ENCODE assay signal across 8 cellular contexts in the genomic region with DNA sequence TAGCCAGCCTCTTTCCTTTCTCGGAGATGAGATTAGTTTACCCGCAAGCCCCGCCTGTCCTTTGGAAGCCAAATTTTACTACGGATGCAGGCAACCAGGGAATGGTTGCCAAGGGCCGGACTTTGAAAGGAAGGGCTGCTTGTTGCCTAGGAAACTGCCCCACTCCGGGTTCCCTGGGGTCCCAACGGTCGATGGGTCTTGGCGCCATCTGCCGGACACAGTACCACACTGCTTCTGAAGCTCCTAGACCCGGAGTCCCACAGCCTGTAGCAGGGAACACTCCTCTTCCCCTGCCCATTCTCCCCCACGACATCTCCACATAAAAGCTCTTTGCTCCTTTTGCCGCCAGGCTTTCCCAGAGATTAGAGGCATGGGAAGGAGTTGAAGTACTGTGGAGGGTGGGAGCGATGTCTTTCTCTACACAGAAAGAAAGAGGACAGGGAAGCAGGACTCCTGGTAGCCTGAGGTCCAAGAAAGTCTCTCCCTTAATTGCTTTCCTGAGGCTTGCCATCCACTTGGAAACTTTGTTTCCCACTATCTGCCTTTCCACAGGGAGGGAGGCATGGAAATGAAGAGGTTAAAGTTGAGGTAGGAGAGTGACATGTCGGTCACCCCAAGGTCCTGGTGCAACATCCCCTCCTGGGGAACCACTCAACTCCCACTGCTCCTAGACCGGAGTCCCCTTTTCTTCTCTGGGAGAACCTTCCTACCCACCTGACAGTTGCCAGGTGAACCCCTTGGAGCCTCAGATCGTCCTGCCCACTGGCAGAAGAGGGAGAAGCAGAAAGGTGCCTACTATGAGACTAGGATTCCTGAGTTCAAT. TPM values are rescaled to one million over a fixed set of nuclear protein-coding genes. Genes with fewer than 3 reads are reported as not detected.
DNase-seq lines count a peak whose midpoint lies in the region; ATAC-seq and TF ChIP-seq lines count a peak whose summit lies in the region.

No MANE protein-coding gene starts in this region.

- no peaks in the 10 kb centered on the region for H3K9me3 ChIP-seq in HCT116 (ENCODE audit: control insufficient read depth in 1 of 2, insufficient read depth in 1 of 2, low read depth in 1 of 2, low read length in 2 of 2)

- peaks cover 0 to 8% of the 10 kb centered on the region in 2 experiments; a peak in 1 of 4 replicates for H3K36me3 ChIP-seq in HCT116 (ENCODE audit: control insufficient read depth in 1 of 2, insufficient read depth in 2 of 2, low read length in 2 of 2)

- H3K27me3 ChIP-seq in HCT116 (ENCODE audit: insufficient read depth, low read length), result no peaks in the 10 kb centered on the region

- intact Hi-C loops in HCT116 (cut with micrococcal nuclease), result loop anchor here (1.0 kb wide), 1 partner anchor 41 kb away; no protein-coding TSS in a partner anchor

- no peaks in the 10 kb centered on the region for H3K4me1 ChIP-seq in HCT116 (ENCODE audit: control insufficient read depth in 1 of 2, insufficient read depth in 2 of 2, low read length in 2 of 2)

- CTCF ChIA-PET in HCT116 (lab: Charles Lee), result interaction anchor here (0.6 to 5.9 kb wide), 17 partner anchors 9 to 758 kb away, joined by 3 to 134 read pairs (median 4); a partner anchor contains a TSS

- no peaks in the 10 kb centered on the region for H4K20me1 ChIP-seq in HCT116 (ENCODE audit: insufficient read depth)

- in situ Hi-C loops in T47D (cut with HindIII; ENCODE audit: low pct_unique_long_range_greater_than_20kb, low sequenced_read_pairs), result no loop called here

- ATAC-seq in HCT116 (peak; percentile 93), GM21723 (IDR thresholded peaks at IDR 0.05; ENCODE audit: unreplicated experiment) (no peak)

- H3K4me2 ChIP-seq in HCT116 (ENCODE audit: low read length), result no peak overlapping the region

- H3K9me2 ChIP-seq in HCT116 (ENCODE audit: insufficient read depth), result no peaks in the 10 kb centered on the region

- no peak overlapping the region for H3K9ac ChIP-seq in HCT116 (ENCODE audit: low read length)

- H3K4me3 ChIP-seq in HCT116 (replicated peaks in 1 of 2; ENCODE audit: low read depth in 1 of 2, low read length in 2 of 2), result no peak overlapping the region

- peak; percentile 76 for DNase-seq in ELR (ENCODE audit: low read depth)
- DNase-seq in HCT116 (ENCODE audit: low read depth, low spot score), result peak; percentile 54
- DNase-seq in NCI-H1694 (lab: John Stamatoyannopoulos, UW), result peak; percentile 64
- DNase-seq in UCSD-AML1 (lab: John Stamatoyannopoulos, UW; ENCODE audit: unreplicated experiment), result peak; percentile 41
- peak; percentile 65 to 82 for DNase-seq in T47D (ENCODE audit: low read depth in 1 of 2, low spot score in 1 of 2)
- DNase-seq in iris pigment epithelial cell (ENCODE audit: low read depth), result peak; percentile 50
- peak; percentile 30 to 58 (median 52) for DNase-seq in stimulated activated CD4-positive, alpha-beta T cell treated with anti-CD3 and anti-CD28 coated beads, Interleukin-1b, Interleukin-23, amount 100 ng/mL, for 24 hours (ENCODE audit: low read depth in 4 of 4, low spot score in 1 of 4)

- POLR2A ChIA-PET in HCT116 (lab: Charles Lee), result interaction anchor here (0.5 to 1.3 kb wide), 2 partner anchors 41 to 837 kb away, joined by 4 to 6 read pairs; no protein-coding TSS in a partner anchor

- BruUV-seq in HCT116 (replicated peaks; lab: Mats Ljungman, UMichigan), result no TSS peak

- TF ChIP-seq POLR2A in HCT116 (IDR thresholded peaks at IDR 0.05; ENCODE audit: borderline replicate concordance, extremely low read depth, insufficient read depth, insufficient read length), result no peak

- no peaks in the 10 kb centered on the region for H3K79me2 ChIP-seq in HCT116 (ENCODE audit: insufficient read depth, low read length)

- H3K27ac ChIP-seq in HCT116 (ENCODE audit: low read depth, low read length), result no peak overlapping the region

- peak; percentile 78 to 93 (median 90) for TF ChIP-seq CTCF in HCT116 (IDR thresholded peaks at IDR 0.05 in 2 of 3, conservative IDR thresholded peaks at IDR 0.05 in 1 of 3; ENCODE audit: borderline replicate concordance in 1 of 3, insufficient read depth in 1 of 3, low read depth in 2 of 3, low read length in 2 of 3)

- peak; percentile 82 for TF ChIP-seq RAD21 in HCT116 (IDR thresholded peaks at IDR 0.05; ENCODE audit: low read depth)

- no peak overlapping the region for H2AFZ ChIP-seq in HCT116 (ENCODE audit: low read depth, low read length, poor library complexity, severe bottlenecking)

- RAD21 ChIA-PET in HCT116 (lab: Charles Lee; ENCODE audit: low non-redundant PET in 1 of 2, low total read pairs in 2 of 2, uncharacterized antibody in 2 of 2, unreplicated experiment in 2 of 2), result interaction anchor here (0.6 to 1.7 kb wide), 4 partner anchors 26 to 69 kb away, joined by 3 to 14 read pairs (median 6); no protein-coding TSS in a partner anchor

TF ChIP-seq in HCT116, 20 proteins besides CTCF, POLR2A, EP300 and RAD21:
- TF ChIP-seq CBX3 (IDR thresholded peaks at IDR 0.05; ENCODE audit: low read depth) (no peak), FOSL1 (IDR thresholded peaks at IDR 0.05; ENCODE audit: low read depth) (no peak), POLR2AphosphoS5 (IDR thresholded peaks at IDR 0.05; ENCODE audit: low read depth, low read length) (no peak), JUND (IDR thresholded peaks at IDR 0.05) (no peak), SIN3A (IDR thresholded peaks at IDR 0.05; ENCODE audit: low read depth) (no peak), EGR1 (IDR thresholded peaks at IDR 0.05; ENCODE audit: low read depth) (no peak), ELF1 (IDR thresholded peaks at IDR 0.05; ENCODE audit: borderline replicate concordance, low read depth) (no peak), EZH2phosphoT487 (IDR thresholded peaks at IDR 0.05; ENCODE audit: borderline replicate concordance) (no peak), ZNF274 (IDR thresholded peaks at IDR 0.05; ENCODE audit: low read depth, low read length) (no peak), SP1 (IDR thresholded peaks at IDR 0.05; ENCODE audit: low read depth) (no peak)
- TF ChIP-seq, protein P1, sequence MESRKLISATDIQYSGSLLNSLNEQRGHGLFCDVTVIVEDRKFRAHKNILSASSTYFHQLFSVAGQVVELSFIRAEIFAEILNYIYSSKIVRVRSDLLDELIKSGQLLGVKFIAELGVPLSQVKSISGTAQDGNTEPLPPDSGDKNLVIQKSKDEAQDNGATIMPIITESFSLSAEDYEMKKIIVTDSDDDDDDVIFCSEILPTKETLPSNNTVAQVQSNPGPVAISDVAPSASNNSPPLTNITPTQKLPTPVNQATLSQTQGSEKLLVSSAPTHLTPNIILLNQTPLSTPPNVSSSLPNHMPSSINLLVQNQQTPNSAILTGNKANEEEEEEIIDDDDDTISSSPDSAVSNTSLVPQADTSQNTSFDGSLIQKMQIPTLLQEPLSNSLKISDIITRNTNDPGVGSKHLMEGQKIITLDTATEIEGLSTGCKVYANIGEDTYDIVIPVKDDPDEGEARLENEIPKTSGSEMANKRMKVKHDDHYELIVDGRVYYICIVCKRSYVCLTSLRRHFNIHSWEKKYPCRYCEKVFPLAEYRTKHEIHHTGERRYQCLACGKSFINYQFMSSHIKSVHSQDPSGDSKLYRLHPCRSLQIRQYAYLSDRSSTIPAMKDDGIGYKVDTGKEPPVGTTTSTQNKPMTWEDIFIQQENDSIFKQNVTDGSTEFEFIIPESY (IDR thresholded peaks at IDR 0.05; ENCODE audit: extremely low read depth, insufficient replicate concordance, low read length), result no peak
- TF ChIP-seq, protein P2, sequence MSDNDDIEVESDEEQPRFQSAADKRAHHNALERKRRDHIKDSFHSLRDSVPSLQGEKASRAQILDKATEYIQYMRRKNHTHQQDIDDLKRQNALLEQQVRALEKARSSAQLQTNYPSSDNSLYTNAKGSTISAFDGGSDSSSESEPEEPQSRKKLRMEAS (IDR thresholded peaks at IDR 0.05), result no peak

RNA-seq across cellular contexts. Expression of a gene that starts 21.9 kb away (rescaled TPM):
- 98.2 TPM for total RNA-seq in HCT116 (2021; ENCODE audit: unreplicated experiment)
- 82.5 and 94.8 TPM in 2 replicates for polyA plus RNA-seq in HCT116 (2012)

RNA-seq across cellular contexts. Expression of a gene that starts 26.4 kb away (rescaled TPM):
- total RNA-seq in HCT116 (2021; ENCODE audit: unreplicated experiment), result 4.0 TPM
- polyA plus RNA-seq in HCT116 (2012), result 2.5 and 3.4 TPM in 2 replicates

RNA-seq across cellular contexts. Expression of a gene that starts 44.2 kb away (rescaled TPM):
- total RNA-seq in HCT116 (2021; ENCODE audit: unreplicated experiment), result 66.3 TPM
- polyA plus RNA-seq in HCT116 (2012), result 23.9 and 29.2 TPM in 2 replicates
